15 cellular contexts compared by ENCODE assay signal in genomic region chr5:180173875-180174586, GRCh38. TPM values are rescaled to one million over a fixed set of nuclear protein-coding genes. Genes with fewer than 3 reads are reported as not detected.
DNase-seq lines count a peak whose midpoint lies in the region; ATAC-seq and TF ChIP-seq lines count a peak whose summit lies in the region.
"Had no signal": no experiment of that assay in that cellular context is flagged by ENCODE, and none has a peak within 500 bp of the region (broad histone marks: within the 10 kb centered on the region; RNA-seq: fewer than 3 reads in every experiment).

No MANE protein-coding gene starts in this region.

- H3K4ac ChIP-seq in IMR-90 (ENCODE audit: low read depth, low read length): peak overlapping the region; percentile 79; the same call in 1 of the 2 replicates
- H3K4ac ChIP-seq in mesenchymal stem cell (ENCODE audit: low read depth in 1 of 2, low read length in 2 of 2): no peak overlapping the region

- H2AFZ ChIP-seq in IMR-90 (replicated peaks; ENCODE audit: low read length, poor library complexity) (peak overlapping the region; percentile 66), mesenchymal stem cell (ENCODE audit: low read depth, low read length) (no peak overlapping the region)

- peak; percentile 69 for ATAC-seq in IMR-90 (ENCODE audit: low read depth)
- no peak for ATAC-seq in HG03457 (IDR thresholded peaks at IDR 0.05; ENCODE audit: unreplicated experiment)
- ATAC-seq in HG03378 (IDR thresholded peaks at IDR 0.05; ENCODE audit: unreplicated experiment): no peak
- ATAC-seq: mucosa of descending colon; right cardiac atrium; stimulated activated naive CD8-positive, alpha-beta T cell treated with anti-CD3 and anti-CD28 coated beads, Interleukin-15, amount 100 ng/mL, for 72 hours had no signal

- DNase-seq in IMR-90 (peak; percentile 90), dorsolateral prefrontal cortex (no peak), mesenchymal stem cell (peak; percentile 49), tibial nerve (ENCODE audit: low spot score in 2 of 2) (no peak), NCI-H2081 (lab: John Stamatoyannopoulos, UW) (no peak)
- DNase-seq: activated CD4-positive, alpha-beta T cell treated with anti-CD3 and anti-CD28 coated beads, Interleukin-2, amount 50 U/mL, for 4 hours; GDM1; mucosa of descending colon; NCI-H1105 treated with DMSO at 0.1 percent for 48 hours; right cardiac atrium; stimulated activated naive CD8-positive, alpha-beta T cell treated with anti-CD3 and anti-CD28 coated beads, Interleukin-15, amount 100 ng/mL, for 72 hours had no signal

- H2AK9ac ChIP-seq in IMR-90 (replicated peaks; ENCODE audit: low read depth, low read length, poor library complexity): no peak overlapping the region

- TF ChIP-seq CTCF in IMR-90 (conservative IDR thresholded peaks at IDR 0.05; ENCODE audit: low read depth, low read length): no peak
- no peak for TF ChIP-seq CTCF in dorsolateral prefrontal cortex (IDR thresholded peaks at IDR 0.05 in 54 of 56, conservative IDR thresholded peaks at IDR 0.05 in 2 of 56; ENCODE audit: low read depth in 1 of 56, partially characterized antibody in 56 of 56)
- no peak for TF ChIP-seq CTCF in tibial nerve (IDR thresholded peaks at IDR 0.05)

- H4K91ac ChIP-seq in IMR-90 (ENCODE audit: insufficient read depth, low read depth, low read length): peak overlapping the region; percentile 57
- no peak overlapping the region for H4K91ac ChIP-seq in mesenchymal stem cell (ENCODE audit: low read length)

- H4K8ac ChIP-seq in IMR-90 (ENCODE audit: low read depth in 2 of 2, low read length in 2 of 2) (peak overlapping the region in 1 of 2 experiments; percentile 69; a peak in 2 of 4 replicates), mesenchymal stem cell (ENCODE audit: low read length) (no peak overlapping the region)

- H3K9ac ChIP-seq in IMR-90 (ENCODE audit: low read depth, low read length) (no peak overlapping the region), mesenchymal stem cell (ENCODE audit: low read length) (no peak overlapping the region)

- peak overlapping the region; percentile 91; the same call in 1 of the 2 replicates for H2AK5ac ChIP-seq in IMR-90 (ENCODE audit: low read depth, low read length)
- no peak overlapping the region for H2AK5ac ChIP-seq in mesenchymal stem cell (ENCODE audit: low read length, severe bottlenecking)

- H3K4me2 ChIP-seq in IMR-90 (ENCODE audit: low read depth, low read length) (peak overlapping the region; percentile 56), mesenchymal stem cell (ENCODE audit: low read length, poor library complexity, severe bottlenecking) (no peak overlapping the region)

- TF ChIP-seq EP300 in tibial nerve (IDR thresholded peaks at IDR 0.05): peak in 1 of 2 donors; percentile 85

- in situ Hi-C loops in IMR-90 (cut with MboI; ENCODE audit: low sequenced_read_pairs): no loop called here

- H2BK20ac ChIP-seq in IMR-90 (ENCODE audit: low read depth, low read length): no peak overlapping the region

- H3K9me3 ChIP-seq in IMR-90 (ENCODE audit: control insufficient read depth, insufficient read depth, low read length) (no peaks in the 10 kb centered on the region), mesenchymal stem cell (ENCODE audit: control insufficient read depth, low read length) (no peaks in the 10 kb centered on the region), tibial nerve (no peaks in the 10 kb centered on the region)
- H3K9me3 ChIP-seq: mucosa of descending colon had no signal

- H3K4me3 ChIP-seq in IMR-90 (ENCODE audit: insufficient read depth, low read depth, low read length): no peak overlapping the region
- H3K4me3 ChIP-seq in dorsolateral prefrontal cortex: no peak overlapping the region
- H3K4me3 ChIP-seq in mesenchymal stem cell (ENCODE audit: insufficient read depth in 1 of 2, low read depth in 1 of 2, low read length in 2 of 2): no peak overlapping the region
- no peak overlapping the region for H3K4me3 ChIP-seq in tibial nerve
- H3K4me3 ChIP-seq: mucosa of descending colon had no signal

- POLR2A ChIA-PET in IMR-90 (lab: Charles Lee; ENCODE audit: unreplicated experiment): interaction anchor here (0.6 kb wide), 1 partner anchor 35 kb away, joined by 6 read pairs; no protein-coding TSS in a partner anchor

- H4K20me1 ChIP-seq in IMR-90 (ENCODE audit: insufficient read depth, low read length): no peaks in the 10 kb centered on the region

- H2BK120ac ChIP-seq in IMR-90 (ENCODE audit: low read depth, low read length) (peak overlapping the region; percentile 55; the same call in 1 of the 2 replicates), mesenchymal stem cell (ENCODE audit: low read depth, low read length) (no peak overlapping the region)

- dilution Hi-C loops in IMR-90 (cut with HindIII; ENCODE audit: low sequenced_read_pairs, unreplicated experiment): no loop called here

- BruUV-seq in IMR-90 (replicated peaks; lab: Mats Ljungman, UMichigan): no TSS peak

- TF ChIP-seq POLR2A in IMR-90 (IDR thresholded peaks at IDR 0.05; ENCODE audit: low read depth, low read length): no peak
- no peak for TF ChIP-seq POLR2A in tibial nerve (IDR thresholded peaks at IDR 0.05)

- no peak for TF ChIP-seq RAD21 in IMR-90 (IDR thresholded peaks at IDR 0.05; ENCODE audit: low read length)

- 87% methylated on average over 9 of the region's 27 CpGs; no CpG with 5 or more reads in 1 of the 2 experiments for WGBS in IMR-90 (ENCODE audit: extremely low coverage in 2 of 2, insufficient read length in 1 of 2), 2 experiments
- 67% methylated on average over 22 of the region's 27 CpGs for WGBS in mesenchymal stem cell
- 55 to 56% methylated on average over 27 of the region's 27 CpGs for WGBS in tibial nerve, 2 donors

- H3K14ac ChIP-seq in IMR-90 (replicated peaks; ENCODE audit: low read depth, low read length): no peak overlapping the region
- H3K14ac ChIP-seq in mesenchymal stem cell (ENCODE audit: low read length in 2 of 2): no peak overlapping the region

- H3K27ac ChIP-seq in IMR-90 (ENCODE audit: insufficient read depth, low read length) (peak overlapping the region; percentile 91), dorsolateral prefrontal cortex (peak overlapping the region in 54 of 59 donors; percentile 28 to 98 (median 88)), mesenchymal stem cell (ENCODE audit: low read length, poor library complexity, severe bottlenecking) (peak overlapping the region; percentile 96), tibial nerve (peak overlapping the region; percentile 83 to 98 (median 93))
- H3K27ac ChIP-seq: epithelial cell of prostate had no signal

- H3K36me3 ChIP-seq in IMR-90 (ENCODE audit: control insufficient read depth, insufficient read depth, low read length) (no peaks in the 10 kb centered on the region), mesenchymal stem cell (ENCODE audit: control insufficient read depth in 1 of 2, insufficient read depth in 2 of 2, low read depth in 1 of 2, low read length in 2 of 2) (no peaks in the 10 kb centered on the region), tibial nerve (no peaks in the 10 kb centered on the region)

- H3K79me1 ChIP-seq in IMR-90 (ENCODE audit: low read depth in 1 of 2, low read length in 2 of 2): no peaks in the 10 kb centered on the region
- no peaks in the 10 kb centered on the region for H3K79me1 ChIP-seq in mesenchymal stem cell (replicated peaks; ENCODE audit: low read length, poor library complexity, severe bottlenecking)

- intact Hi-C loops in IMR-90 (cut with micrococcal nuclease) (no loop called here), dorsolateral prefrontal cortex (cut with DNase I) (no loop called here)

- no peak overlapping the region for H2BK15ac ChIP-seq in IMR-90 (ENCODE audit: low read depth, low read length)
- H2BK15ac ChIP-seq in mesenchymal stem cell (ENCODE audit: low read depth, poor library complexity, severe bottlenecking): no peak overlapping the region

- H2BK12ac ChIP-seq in mesenchymal stem cell (ENCODE audit: low read length in 2 of 2): no peak overlapping the region

- no peak overlapping the region; the same call in 1 of the 2 replicates for H4K5ac ChIP-seq in IMR-90 (ENCODE audit: low read depth, low read length)

- H3K56ac ChIP-seq in IMR-90 (ENCODE audit: extremely low read depth, insufficient read depth, low read length): no peak overlapping the region

- peaks cover 5% of the 10 kb centered on the region; the same call in 1 of the 2 replicates for H3K9me1 ChIP-seq in IMR-90 (ENCODE audit: insufficient read depth, low read length)

- CTCF ChIA-PET in IMR-90 (lab: Yijun Ruan, JAX): interaction anchor here (1.0 kb wide), 1 partner anchor 11 kb away, joined by 3 read pairs; no protein-coding TSS in a partner anchor

- H3K27me3 ChIP-seq in IMR-90 (ENCODE audit: control insufficient read depth, insufficient read depth, low read length): no peaks in the 10 kb centered on the region
- H3K27me3 ChIP-seq in dorsolateral prefrontal cortex: no peaks in the 10 kb centered on the region
- H3K27me3 ChIP-seq in mesenchymal stem cell (ENCODE audit: control insufficient read depth in 1 of 2, insufficient read depth in 1 of 2, low read length in 2 of 2): peaks cover 0 to 44% of the 10 kb centered on the region in 2 experiments
- H3K27me3 ChIP-seq in tibial nerve: no peaks in the 10 kb centered on the region

- H2BK5ac ChIP-seq in IMR-90 (ENCODE audit: low read depth, low read length, poor library complexity, severe bottlenecking) (peak overlapping the region; percentile 64), mesenchymal stem cell (ENCODE audit: low read depth, low read length, poor library complexity, severe bottlenecking) (no peak overlapping the region)

- H3K4me1 ChIP-seq in IMR-90 (ENCODE audit: control insufficient read depth, insufficient read depth, low read length): peaks cover 23% of the 10 kb centered on the region; the same call in 1 of the 2 replicates
- H3K4me1 ChIP-seq in mesenchymal stem cell (ENCODE audit: control insufficient read depth, insufficient read depth, low read depth, low read length): peaks cover 45% of the 10 kb centered on the region
- peaks cover 0 to 89% (median 68%) of the 10 kb centered on the region in 4 donors for H3K4me1 ChIP-seq in tibial nerve

- peak overlapping the region; percentile 22 for H3K18ac ChIP-seq in IMR-90 (ENCODE audit: low read depth, low read length)
- H3K18ac ChIP-seq in mesenchymal stem cell (ENCODE audit: low read depth in 1 of 2, low read length in 2 of 2): no peak overlapping the region

- H3K23ac ChIP-seq in IMR-90 (ENCODE audit: low read depth, low read length) (no peak overlapping the region), mesenchymal stem cell (ENCODE audit: low read length in 2 of 2) (no peak overlapping the region)

TF ChIP-seq in IMR-90, 13 proteins besides CTCF, POLR2A, EP300 and RAD21:
- peak; percentile 51; the same call in 1 of the 2 replicates for TF ChIP-seq BHLHE40 (IDR thresholded peaks at IDR 0.05; ENCODE audit: low read depth, low read length)
- TF ChIP-seq CEBPB (IDR thresholded peaks at IDR 0.05; ENCODE audit: low read depth, low read length): no peak

RNA-seq across cellular contexts. Expression of gene RASGEF1C, which starts 35.0 kb away (rescaled TPM):
- total RNA-seq in IMR-90 (2012; rRNA removed): not detected in 2 replicates
- not detected in 2 replicates for polyA plus RNA-seq in IMR-90 (2012; rRNA removed)
- 0.41 TPM in 1 of 2 replicates, not detected in the other for polyA plus RNA-seq in IMR-90 (2012; cell fraction: cytosol; rRNA removed)
- polyA plus RNA-seq in IMR-90 (2012; cell fraction: nucleus; rRNA removed; ENCODE audit: low replicate concordance): not detected in 2 replicates
- total RNA-seq in dorsolateral prefrontal cortex: 10 to 100 TPM in 84 of 120 experiments, 1 to 10 TPM in 36; 6.8 to 16.9 (median 11.4) TPM
- polyA plus RNA-seq in mesenchymal stem cell (2013, experiment 1 of 2): 0.01 TPM
- polyA plus RNA-seq in mesenchymal stem cell (2013, experiment 2 of 2): not detected
- total RNA-seq in tibial nerve: 10 to 100 TPM in 2 of 4 donors, 1 to 10 TPM in 2; 2.7 to 12.0 (median 10.4) TPM
- total RNA-seq: bronchial epithelial cell had no signal

Comparison
In these comparisons a context has a peak if more than half of its experiments do, and no peak if none do; other contexts are left out.
1. DNase-seq: peak in IMR-90 (single experiment) and mesenchymal stem cell (single experiment); none in dorsolateral prefrontal cortex (0 of 10), tibial nerve (0 of 2) and NCI-H2081 (0 of 2).
2. Peak in every context shown above with its lines, with median percentiles within 50 percentile points of each other: H3K27ac ChIP-seq.